ENCODE assay signal across 15 cellular contexts in genomic region chr4:7742807-7743158, GRCh38.
DNase-seq lines count a peak whose midpoint lies in the region; ATAC-seq, FAIRE-seq and TF ChIP-seq lines count a peak whose summit lies in the region.
"Had no signal": no experiment of that assay in that cellular context is flagged by ENCODE, and none has a peak within 500 bp of the region (broad histone marks: within the 10 kb centered on the region; RNA-seq: fewer than 3 reads in every experiment).

No MANE protein-coding gene starts in this region.

- H3K27me3 ChIP-seq in bronchial epithelial cell (ENCODE audit: control insufficient read depth, insufficient read depth, low read length) = peaks cover 2% of the 10 kb centered on the region
- H3K27me3 ChIP-seq: BLaER1 had no signal

- intact Hi-C loops in left ventricle myocardium superior (cut with micrococcal nuclease) = no loop called here
- intact Hi-C loops in Right ventricle myocardium inferior (cut with DNase I) = no loop called here

- no peak for ATAC-seq in left ventricle myocardium superior
- ATAC-seq in Right ventricle myocardium inferior = no peak

- H3K27me3 Mint-ChIP-seq in immature natural killer cell (ENCODE audit: low read depth in 3 of 3) = peaks cover 0 to 1% (median 0%) of the 10 kb centered on the region in 3 donors
- H3K27me3 Mint-ChIP-seq: CD4-positive, alpha-beta T cell had no signal

- H3K36me3 Mint-ChIP-seq in immature natural killer cell = no peaks in the 10 kb centered on the region

- no peak overlapping the region for H3K27ac Mint-ChIP-seq in immature natural killer cell
- H3K27ac Mint-ChIP-seq: CD4-positive, alpha-beta T cell had no signal

- FAIRE-seq in bronchial epithelial cell (lab: Jason Lieb, UNC) = peak; percentile 7

- H3K4me3 Mint-ChIP-seq in immature natural killer cell = no peak overlapping the region
- H3K4me3 Mint-ChIP-seq: CD4-positive, alpha-beta T cell had no signal

- no peaks in the 10 kb centered on the region for H3K36me3 ChIP-seq in bronchial epithelial cell (ENCODE audit: control insufficient read depth, insufficient read depth, low read length)

- DNase-seq in left ventricle myocardium superior (peak; percentile 18), Right ventricle myocardium inferior (ENCODE audit: missing footprints) (no peak), MV-4-11 (lab: John Stamatoyannopoulos, UW) (peak; percentile 62), bronchial epithelial cell (ENCODE audit: low read depth) (no peak), pons (ENCODE audit: low spot score) (peak; percentile 26), SIG-M5 treated with dmso at 0.1 percent for 504 hours (lab: John Stamatoyannopoulos, UW; ENCODE audit: unreplicated experiment) (no peak), immature natural killer cell (no peak)
- DNase-seq in activated CD4-positive, alpha-beta T cell treated with anti-CD3 and anti-CD28 coated beads, Interleukin-2, amount 50 U/mL, for 4 hours = no peak
- DNase-seq: 8988T; AML-193; Calu3; CD4-positive, alpha-beta T cell; DMS 273 treated with DMSO at 0.1 percent for 48 hours; HCEC 1CT had no signal

- no peaks in the 10 kb centered on the region for H3K9me3 Mint-ChIP-seq in immature natural killer cell
- H3K9me3 Mint-ChIP-seq: CD4-positive, alpha-beta T cell had no signal

- TF ChIP-seq CTCF in bronchial epithelial cell (IDR thresholded peaks at IDR 0.05; ENCODE audit: insufficient read depth, low read length, severe bottlenecking) = no peak

- H3K4me1 Mint-ChIP-seq in immature natural killer cell = no peaks in the 10 kb centered on the region

- H3K4me3 ChIP-seq in bronchial epithelial cell (ENCODE audit: low read depth, low read length) = no peak overlapping the region
- H3K4me3 ChIP-seq: BLaER1 had no signal

Comparison
In these comparisons a context has a peak if more than half of its experiments do, and no peak if none do; other contexts are left out.
1. DNase-seq: peak in left ventricle myocardium superior (single experiment), MV-4-11 (single experiment) and pons (single experiment); none in Right ventricle myocardium inferior (single experiment), bronchial epithelial cell (single experiment), SIG-M5 treated with dmso at 0.1 percent for 504 hours (single experiment), immature natural killer cell (0 of 3) and activated CD4-positive, alpha-beta T cell treated with anti-CD3 and anti-CD28 coated beads, Interleukin-2, amount 50 U/mL, for 4 hours (0 of 2).